ENCODE assay signal across 20 cellular contexts in genomic region chr11:123537726-123538125, GRCh38.
DNase-seq lines count a peak whose midpoint lies in the region; ATAC-seq, FAIRE-seq and TF ChIP-seq lines count a peak whose summit lies in the region.
"Had no signal": no experiment of that assay in that cellular context is flagged by ENCODE, and none has a peak within 500 bp of the region (broad histone marks: within the 10 kb centered on the region; RNA-seq: fewer than 3 reads in every experiment).

No MANE protein-coding gene starts in this region.

- 0 out of 2 replicates have a peak overlapping the region, but pooled peaks have one; percentile 66 for H2BK20ac ChIP-seq in H1 (ENCODE audit: low read length)

- no peak overlapping the region for H3K4me3 ChIP-seq in left ventricle myocardium inferior
- H3K4me3 ChIP-seq in NT2/D1 (ENCODE audit: insufficient read length, low read depth), result no peak overlapping the region
- peak overlapping the region in 1 of 4 experiments; percentile 26; a peak in 1 of 8 replicates for H3K4me3 ChIP-seq in H1 (ENCODE audit: extremely low read depth in 1 of 4, insufficient read depth in 2 of 4, low read depth in 3 of 4, low read length in 4 of 4)
- H3K4me3 ChIP-seq in A673 (ENCODE audit: low read depth, low read length, poor library complexity, severe bottlenecking), result no peak overlapping the region
- H3K4me3 ChIP-seq: A549; BLaER1 treated with 17β-estradiol and CSF1 and Interleukin-3, amounts not matched to agents 10 nM and 100 nM; Peyer's patch had no signal

- intact Hi-C loops in left ventricle myocardium inferior (cut with micrococcal nuclease), result no loop called here
- intact Hi-C loops in left cardiac atrium (cut with DNase I), result no loop called here
- intact Hi-C loops in A673 (cut with micrococcal nuclease; ENCODE audit: unreplicated experiment), result no loop called here

- TF ChIP-seq CTCF in left ventricle myocardium inferior (IDR thresholded peaks at IDR 0.05; ENCODE audit: borderline replicate concordance), result no peak
- TF ChIP-seq CTCF in H1 (IDR thresholded peaks at IDR 0.05; ENCODE audit: control extremely low read depth in 1 of 3, insufficient read depth in 1 of 3, low read depth in 1 of 3, low read length in 3 of 3), result no peak
- no peak for TF ChIP-seq CTCF in A673 (conservative IDR thresholded peaks at IDR 0.05; ENCODE audit: low read depth, low read length)

- H3K9ac ChIP-seq in NT2/D1 (ENCODE audit: insufficient read length, low read depth) (peak overlapping the region; percentile 9), H1 (replicated peaks in 1 of 4; ENCODE audit: extremely low read depth in 1 of 4, low read depth in 3 of 4, low read length in 3 of 4) (no peak overlapping the region)

- H4K20me1 ChIP-seq in H1 (replicated peaks in 1 of 2; ENCODE audit: control insufficient read depth in 1 of 2, insufficient read depth in 2 of 2, low read length in 2 of 2), result no peaks in the 10 kb centered on the region
- H4K20me1 ChIP-seq: BLaER1 treated with 17β-estradiol and CSF1 and Interleukin-3, amounts not matched to agents 10 nM and 100 nM had no signal

- no peak overlapping the region for H3K56ac ChIP-seq in H1 (replicated peaks; ENCODE audit: insufficient read length, low read depth, low read length)

- DNase-seq in left ventricle myocardium inferior (no peak), left cardiac atrium (no peak), NT2/D1 (ENCODE audit: low read depth, low spot score) (no peak), H1 (ENCODE audit: low read depth in 1 of 2, low spot score in 2 of 2) (no peak), amygdala (lab: John Stamatoyannopoulos, UW) (no peak), A673 (ENCODE audit: low spot score) (no peak)
- DNase-seq in stimulated activated CD4-positive, alpha-beta T cell treated with anti-CD3 and anti-CD28 coated beads, Interleukin-2, amount 100 ng/mL, for 24 hours, result no peak
- DNase-seq: CD8-positive, alpha-beta memory T cell; DMS53; EL; NCI-H1105 treated with DMSO at 0.1 percent for 48 hours; NCI-H1694; NCI-H2081 treated with DMSO at 0.1 percent for 48 hours; NCI-H510A; Peyer's patch had no signal

- POLR2A ChIA-PET in H1 (lab: Charles Lee; ENCODE audit: partially characterized antibody), result interaction anchor here (0.8 to 1.3 kb wide), 3 partner anchors 11 to 22 kb away, joined by 3 to 4 read pairs (median 3); no protein-coding TSS in a partner anchor
- POLR2A ChIA-PET in A673 (lab: Charles Lee; ENCODE audit: low non-redundant PET), result no interaction called here

- ATAC-seq in left cardiac atrium (no peak), GM21619 (IDR thresholded peaks at IDR 0.05; ENCODE audit: unreplicated experiment) (no peak)

- no peak overlapping the region for H2BK12ac ChIP-seq in H1 (ENCODE audit: low read depth, low read length)

- H3K4me1 ChIP-seq in left ventricle myocardium inferior, result peaks cover 39% of the 10 kb centered on the region
- H3K4me1 ChIP-seq in NT2/D1 (ENCODE audit: insufficient read depth, insufficient read length), result no peaks in the 10 kb centered on the region
- peaks cover 8 to 27% (median 16%) of the 10 kb centered on the region in 4 experiments; a peak in 5 of 7 replicates for H3K4me1 ChIP-seq in H1 (replicated peaks in 1 of 4; ENCODE audit: control insufficient read depth in 3 of 4, insufficient read depth in 4 of 4, low read length in 3 of 4)
- no peaks in the 10 kb centered on the region for H3K4me1 ChIP-seq in A673 (ENCODE audit: insufficient read depth, low read length, poor library complexity, severe bottlenecking)
- H3K4me1 ChIP-seq: Peyer's patch had no signal

- no peak overlapping the region for H3K14ac ChIP-seq in H1 (ENCODE audit: insufficient read length)

- H3K27me3 ChIP-seq in left ventricle myocardium inferior (ENCODE audit: low read depth), result no peaks in the 10 kb centered on the region
- H3K27me3 ChIP-seq in NT2/D1 (ENCODE audit: insufficient read depth, insufficient read length), result no peaks in the 10 kb centered on the region
- no peaks in the 10 kb centered on the region for H3K27me3 ChIP-seq in H1 (replicated peaks in 1 of 4; ENCODE audit: control insufficient read depth in 3 of 4, extremely low read depth in 1 of 4, insufficient read depth in 3 of 4, low read length in 3 of 4)
- no peaks in the 10 kb centered on the region for H3K27me3 ChIP-seq in A673 (replicated peaks; ENCODE audit: insufficient read depth, low read depth, low read length, poor library complexity)
- H3K27me3 ChIP-seq: BLaER1 treated with 17β-estradiol and CSF1 and Interleukin-3, amounts not matched to agents 10 nM and 100 nM; Peyer's patch had no signal

- no peak for TF ChIP-seq POLR2A in H1 (IDR thresholded peaks at IDR 0.05; ENCODE audit: control extremely low read depth in 1 of 2, low read depth in 2 of 2, low read length in 2 of 2)

- no TSS peak for BruUV-seq in A673 (replicated peaks; lab: Mats Ljungman, UMichigan)

- no peak overlapping the region for H2AK5ac ChIP-seq in H1 (ENCODE audit: low read depth, low read length)

- no peak overlapping the region for H2BK15ac ChIP-seq in H1 (ENCODE audit: low read length)

- H3K23me2 ChIP-seq in H1 (ENCODE audit: low read depth, low read length), result no peaks in the 10 kb centered on the region

- WGBS in H1 (ENCODE audit: extremely low coverage in 1 of 2, insufficient coverage in 1 of 2, insufficient read length in 1 of 2, insufficient replicate concordance in 2 of 2, low coverage in 1 of 2, low lambda C conversion rate in 2 of 2, missing lambda C conversion rate in 1 of 2), 2 experiments, result 85% methylated on average over 4 of the region's 4 CpGs; no CpG with 5 or more reads in 1 of the 2 experiments

- FAIRE-seq in H1 (lab: Jason Lieb, UNC), result no peak
- FAIRE-seq: A549, GM12891, HTR-8/SVneo had no signal

- H4K8ac ChIP-seq in H1 (ENCODE audit: extremely low read depth, insufficient read depth, low read length), result no peak overlapping the region

- peak overlapping the region; percentile 85 for H4K5ac ChIP-seq in H1 (ENCODE audit: insufficient read length, low read depth, low read length)

- H3K4me2 ChIP-seq in H1 (ENCODE audit: insufficient read depth in 1 of 2, low read depth in 2 of 2, low read length in 2 of 2), result peak overlapping the region; percentile 48 to 49

- TF ChIP-seq EP300 in H1 (IDR thresholded peaks at IDR 0.05; ENCODE audit: borderline replicate concordance in 1 of 2, low read depth in 2 of 2, low read length in 2 of 2), result no peak

- no peak for TF ChIP-seq RAD21 in H1 (IDR thresholded peaks at IDR 0.05 in 1 of 2, conservative IDR thresholded peaks at IDR 0.05 in 1 of 2; ENCODE audit: low read depth in 2 of 2, low read length in 2 of 2)

- no peaks in the 10 kb centered on the region for H3K36me3 ChIP-seq in left ventricle myocardium inferior
- H3K36me3 ChIP-seq in NT2/D1 (ENCODE audit: insufficient read depth, insufficient read length, low read length), result no peaks in the 10 kb centered on the region
- H3K36me3 ChIP-seq in H1 (ENCODE audit: control insufficient read depth in 2 of 4, insufficient read depth in 4 of 4, low read length in 3 of 4), result no peaks in the 10 kb centered on the region
- H3K36me3 ChIP-seq in A673 (ENCODE audit: insufficient read depth, low read length, poor library complexity, severe bottlenecking), result no peaks in the 10 kb centered on the region
- H3K36me3 ChIP-seq: Peyer's patch had no signal

- H3K79me2 ChIP-seq in H1 (ENCODE audit: control insufficient read depth in 1 of 2, insufficient read depth in 2 of 2, low read length in 2 of 2), result peaks cover 0 to 5% of the 10 kb centered on the region in 2 experiments; a peak in 2 of 4 replicates

- peak overlapping the region; percentile 71; the same call in 1 of the 2 replicates for H2BK5ac ChIP-seq in H1 (ENCODE audit: low read depth, low read length)

- H3K79me1 ChIP-seq in H1 (ENCODE audit: low read depth, low read length), result no peaks in the 10 kb centered on the region; the same call in 1 of the 2 replicates

- H3K27ac ChIP-seq in left ventricle myocardium inferior (replicated peaks) (peak overlapping the region; percentile 71), H1 (ENCODE audit: low read depth, low read length) (peak overlapping the region; percentile 27; the same call in 1 of the 2 replicates), A673 (ENCODE audit: low read depth, low read length, poor library complexity, severe bottlenecking) (no peak overlapping the region)
- H3K27ac ChIP-seq: Peyer's patch had no signal

- peak overlapping the region; percentile 1; the same call in 1 of the 2 replicates for H3K18ac ChIP-seq in H1 (ENCODE audit: extremely low read depth, low read length)

- no peak overlapping the region for H3K23ac ChIP-seq in H1 (ENCODE audit: insufficient read length)

- no peak overlapping the region for H2AFZ ChIP-seq in H1 (ENCODE audit: low read length)

- H3K9me3 ChIP-seq in left ventricle myocardium inferior (replicated peaks), result no peaks in the 10 kb centered on the region
- peaks cover 19% of the 10 kb centered on the region; the same call in 1 of the 2 replicates for H3K9me3 ChIP-seq in NT2/D1 (ENCODE audit: insufficient read depth, low read length)
- H3K9me3 ChIP-seq in H1 (ENCODE audit: insufficient read depth in 2 of 2, low read depth in 1 of 2, low read length in 1 of 2), result no peaks in the 10 kb centered on the region
- H3K9me3 ChIP-seq in A673 (ENCODE audit: low read depth, low read length, poor library complexity, severe bottlenecking), result no peaks in the 10 kb centered on the region
- H3K9me3 ChIP-seq: A549; BLaER1 treated with 17β-estradiol and CSF1 and Interleukin-3, amounts not matched to agents 10 nM and 100 nM; Peyer's patch had no signal

- peak overlapping the region; percentile 30 for H4K91ac ChIP-seq in H1 (replicated peaks; ENCODE audit: insufficient read length, low read length)

- peak overlapping the region; percentile 95 for H2BK120ac ChIP-seq in H1 (replicated peaks; ENCODE audit: low read depth, low read length)

- H3K4ac ChIP-seq in H1 (replicated peaks; ENCODE audit: insufficient read length, low read depth, low read length), result peak overlapping the region; percentile 40

- CTCF ChIA-PET in H1 (lab: Charles Lee; ENCODE audit: partially characterized antibody), result interaction anchor here (0.8 to 8.6 kb wide), 16 partner anchors 9 to 346 kb away, joined by 3 to 68 read pairs (median 7); no protein-coding TSS in a partner anchor
- CTCF ChIA-PET in A673 (lab: Charles Lee), result interaction anchor here (0.5 kb wide), 1 partner anchor 148 kb away, joined by 3 read pairs; no protein-coding TSS in a partner anchor

TF ChIP-seq in H1, 55 proteins besides CTCF, POLR2A, EP300 and RAD21 (continues in another document):
- TF ChIP-seq SRF (IDR thresholded peaks at IDR 0.05; ENCODE audit: low read depth, low read length), result no peak
- TF ChIP-seq KDM4A (IDR thresholded peaks at IDR 0.05; ENCODE audit: low read depth, low read length, severe bottlenecking), result no peak
- TF ChIP-seq CHD2 (IDR thresholded peaks at IDR 0.05; ENCODE audit: low read length), result no peak
